ENCODE assay signal across 10 cellular contexts in the genomic region with DNA sequence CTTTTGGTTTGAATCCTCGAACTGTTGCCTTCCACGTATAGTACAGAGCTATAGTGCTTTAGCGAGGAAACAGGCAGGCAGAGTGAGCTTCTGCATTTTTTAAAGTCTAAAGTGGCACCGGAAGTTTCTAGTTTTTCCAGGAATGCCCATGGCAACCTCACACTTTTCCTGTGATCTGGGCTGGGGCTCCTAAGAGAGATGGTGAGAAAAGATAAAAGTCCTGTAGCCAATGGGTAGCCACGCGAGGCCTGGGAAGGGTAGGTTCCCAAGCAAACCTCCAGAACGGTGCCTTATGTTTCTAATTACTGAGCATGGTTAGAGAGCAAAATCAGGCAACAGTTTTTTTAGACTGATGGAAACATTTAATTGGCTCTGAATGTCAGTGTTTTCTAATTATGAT.
DNase-seq lines count a peak whose midpoint lies in the region; ATAC-seq and TF ChIP-seq lines count a peak whose summit lies in the region.
"Had no signal": no experiment of that assay in that cellular context is flagged by ENCODE, and none has a peak within 500 bp of the region (broad histone marks: within the 10 kb centered on the region; RNA-seq: fewer than 3 reads in every experiment).

No MANE protein-coding gene starts in this region.

- CTCF ChIA-PET in WTC11 (lab: Charles Lee): no interaction called here

- TF ChIP-seq CTCF in WTC11 (IDR thresholded peaks at IDR 0.05): no peak
- TF ChIP-seq CTCF in gastroesophageal sphincter (IDR thresholded peaks at IDR 0.05): no peak

- no peak for TF ChIP-seq EP300 in gastroesophageal sphincter (IDR thresholded peaks at IDR 0.05)

- H3K36me3 Mint-ChIP-seq in WTC11: peaks cover 2% of the 10 kb centered on the region; the same call in 1 of the 2 replicates

- peak overlapping the region; percentile 47; the same call in 1 of the 2 replicates for H3K27ac Mint-ChIP-seq in WTC11

- peak; percentile 56 for DNase-seq in GF-D8 (lab: John Stamatoyannopoulos, UW)
- no peak for DNase-seq in WTC11 (ENCODE audit: low spot score)
- DNase-seq in NCI-H1930 (lab: John Stamatoyannopoulos, UW): no peak
- no peak for DNase-seq in islet precursor cell
- DNase-seq in SW480 (ENCODE audit: low spot score): no peak
- DNase-seq: NCI-H2227 treated with DMSO at 0.1 percent for 48 hours, SIG-M5 had no signal

- H3K36me3 ChIP-seq in gastroesophageal sphincter: no peaks in the 10 kb centered on the region
- no peaks in the 10 kb centered on the region for H3K36me3 ChIP-seq in skeletal muscle tissue (ENCODE audit: control insufficient read depth in 3 of 3, insufficient read depth in 3 of 3, low read length in 3 of 3)

- H3K4me1 Mint-ChIP-seq in WTC11: peaks cover 27% of the 10 kb centered on the region

- H3K4me3 ChIP-seq in gastroesophageal sphincter (no peak overlapping the region), skeletal muscle tissue (ENCODE audit: low read length in 3 of 3) (no peak overlapping the region)

- TF ChIP-seq POLR2A in gastroesophageal sphincter (IDR thresholded peaks at IDR 0.05): no peak

- no peaks in the 10 kb centered on the region for H3K27me3 Mint-ChIP-seq in WTC11 (ENCODE audit: low read depth)

- ATAC-seq in WTC11 (no peak), gastroesophageal sphincter (no peak), GM21447 (IDR thresholded peaks at IDR 0.05; ENCODE audit: unreplicated experiment) (no peak)

- no peak overlapping the region for H3K4me3 Mint-ChIP-seq in WTC11

- peaks cover 42 to 97% (median 66%) of the 10 kb centered on the region in 3 donors for H3K4me1 ChIP-seq in gastroesophageal sphincter
- H3K4me1 ChIP-seq in skeletal muscle tissue (ENCODE audit: control insufficient read depth in 3 of 3, insufficient read depth in 3 of 3, low read length in 3 of 3): peaks cover 8 to 19% (median 12%) of the 10 kb centered on the region in 3 donors

- H3K27me3 ChIP-seq in gastroesophageal sphincter (no peaks in the 10 kb centered on the region), skeletal muscle tissue (ENCODE audit: control insufficient read depth in 3 of 3, insufficient read depth in 3 of 3, low read length in 3 of 3) (no peaks in the 10 kb centered on the region)

- no peak overlapping the region for H3K9ac ChIP-seq in skeletal muscle tissue (ENCODE audit: low read depth in 1 of 3, low read length in 3 of 3)

- peak overlapping the region; percentile 65 to 87 (median 82) for H3K27ac ChIP-seq in gastroesophageal sphincter
- peak overlapping the region; percentile 14 for H3K27ac ChIP-seq in skeletal muscle tissue (ENCODE audit: low read depth, low read length)

- POLR2A ChIA-PET in WTC11 (lab: Charles Lee): no interaction called here

- WGBS in gastroesophageal sphincter (ENCODE audit: low coverage in 1 of 2), 2 donors: 30 to 35% methylated on average over 5 to 6 of the region's 7 CpGs

- H3K9me3 Mint-ChIP-seq in WTC11: no peaks in the 10 kb centered on the region

- H3K9me3 ChIP-seq in gastroesophageal sphincter (no peaks in the 10 kb centered on the region), skeletal muscle tissue (ENCODE audit: control insufficient read depth in 3 of 3, low read length in 3 of 3) (no peaks in the 10 kb centered on the region)

TF ChIP-seq in WTC11, 78 proteins besides CTCF, POLR2A, EP300 and RAD21:
- TF ChIP-seq TEAD4 (CRISPR knock-in tag; IDR thresholded peaks at IDR 0.05): no peak
